ENCODE assay signal across 21 cellular contexts in the genomic region with DNA sequence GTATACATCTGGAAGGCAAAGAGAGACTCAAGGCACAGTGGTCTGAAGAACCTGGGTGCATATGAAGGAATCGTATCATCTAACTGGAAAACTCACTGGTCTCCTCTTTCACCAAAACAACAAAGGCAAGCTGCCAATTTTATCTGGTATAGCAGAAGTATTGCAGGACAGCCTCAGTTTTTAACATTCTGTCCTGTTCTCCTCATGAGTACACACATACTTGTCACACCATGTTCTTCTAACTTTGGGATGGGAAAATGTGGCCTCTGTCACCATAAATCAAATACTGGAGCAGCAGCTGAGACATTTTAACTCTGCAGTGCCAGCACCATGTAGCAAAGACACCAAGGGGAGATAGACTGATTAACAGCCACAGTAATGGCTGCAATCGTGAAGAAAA.
"Had no signal": no experiment of that assay in that cellular context is flagged by ENCODE, and none has a peak within 500 bp of the region (broad histone marks: within the 10 kb centered on the region; RNA-seq: fewer than 3 reads in every experiment).

No MANE protein-coding gene starts in this region.

- ATAC-seq: activated CD4-positive, alpha-beta T cell treated with anti-CD3 and anti-CD28 coated beads for 36 hours; left lobe of liver; natural killer cell; pancreas; right lobe of liver; stimulated activated memory B cell treated with anti-CD40 and anti-IgM and Interleukin-4, amounts not matched to agents 10 μg/mL and 1 μg/mL and 100 μg/mL, for 72 hours; T-cell; WTC11 had no signal

- H3K4me1 Mint-ChIP-seq: activated CD4-positive, alpha-beta T cell treated with anti-CD3 and anti-CD28 coated beads for 36 hours; activated naive CD8-positive, alpha-beta T cell treated with anti-CD3 and anti-CD28 coated beads for 36 hours; central memory CD8-positive, alpha-beta T cell; natural killer cell; T-cell had no signal

- H3K4me3 ChIP-seq: coronary artery, lung, pancreas, right lobe of liver, spleen had no signal

- H3K36me3 Mint-ChIP-seq: activated naive CD8-positive, alpha-beta T cell treated with anti-CD3 and anti-CD28 coated beads for 36 hours; natural killer cell; stimulated activated memory B cell treated with anti-CD40 and anti-IgM and Interleukin-4, amounts not matched to agents 10 μg/mL and 1 μg/mL and 100 μg/mL, for 72 hours; T-cell; WTC11 had no signal

- H3K27ac ChIP-seq: brain microvascular endothelial cell, pancreas, right lobe of liver, spleen had no signal

- H3K27ac Mint-ChIP-seq: activated CD4-positive, alpha-beta T cell treated with anti-CD3 and anti-CD28 coated beads for 36 hours; activated naive CD8-positive, alpha-beta T cell treated with anti-CD3 and anti-CD28 coated beads for 36 hours; natural killer cell; stimulated activated memory B cell treated with anti-CD40 and anti-IgM and Interleukin-4, amounts not matched to agents 10 μg/mL and 1 μg/mL and 100 μg/mL, for 72 hours; T-cell; WTC11 had no signal

- H3K36me3 ChIP-seq: brain microvascular endothelial cell, pancreas, right lobe of liver, spleen had no signal

- H3K9me3 Mint-ChIP-seq: activated naive CD8-positive, alpha-beta T cell treated with anti-CD3 and anti-CD28 coated beads for 36 hours; central memory CD8-positive, alpha-beta T cell; stimulated activated memory B cell treated with anti-CD40 and anti-IgM and Interleukin-4, amounts not matched to agents 10 μg/mL and 1 μg/mL and 100 μg/mL, for 72 hours had no signal

- DNase-seq: activated CD4-positive, alpha-beta T cell treated with anti-CD3 and anti-CD28 coated beads for 36 hours; activated CD4-positive, alpha-beta T cell treated with anti-CD3 and anti-CD28 coated beads, Interleukin-2, amount 50 U/mL, for 48 hours; activated naive CD4-positive, alpha-beta T cell; activated naive CD8-positive, alpha-beta T cell treated with anti-CD3 and anti-CD28 coated beads for 36 hours; activated T-cell treated with anti-CD3 and anti-CD28 coated beads for 4 hours; anterior cingulate cortex; brain microvascular endothelial cell; erythroblast; kidney; natural killer cell; pancreas; right lobe of liver; spleen; stimulated activated CD4-positive, alpha-beta T cell treated with anti-CD3 and anti-CD28 coated beads, Interleukin-4, amount 100 ng/mL, for 4 hours; T-cell had no signal

- H3K4me1 ChIP-seq: pancreas, spleen had no signal

- H3K27me3 ChIP-seq: brain microvascular endothelial cell, pancreas, right lobe of liver, spleen had no signal

- H3K4me3 Mint-ChIP-seq: activated CD4-positive, alpha-beta T cell treated with anti-CD3 and anti-CD28 coated beads for 36 hours; activated naive CD8-positive, alpha-beta T cell treated with anti-CD3 and anti-CD28 coated beads for 36 hours; central memory CD8-positive, alpha-beta T cell; natural killer cell; stimulated activated memory B cell treated with anti-CD40 and anti-IgM and Interleukin-4, amounts not matched to agents 10 μg/mL and 1 μg/mL and 100 μg/mL, for 72 hours; T-cell; WTC11 had no signal

- H3K9me3 ChIP-seq: pancreas, right lobe of liver, spleen had no signal
